Comparison of ENCODE assay signal across 2 cellular contexts in genomic region chr7:26100940-26101339, GRCh38.
TF ChIP-seq lines count a peak whose summit lies in the region.

No MANE protein-coding gene starts in this region.

TF ChIP-seq in GM23338, 12 proteins besides CTCF, POLR2A, EP300 and RAD21 (continued from another document):
- TF ChIP-seq ZNF462 (CRISPR knock-in tag; IDR thresholded peaks at IDR 0.05) (no peak), EZH2phosphoT487 (IDR thresholded peaks at IDR 0.05; ENCODE audit: unreplicated experiment) (no peak), ZNF331 (CRISPR knock-in tag; IDR thresholded peaks at IDR 0.05; ENCODE audit: low read depth) (no peak), REST (IDR thresholded peaks at IDR 0.05; ENCODE audit: unreplicated experiment) (no peak), CREB1 (CRISPR knock-in tag; IDR thresholded peaks at IDR 0.05; ENCODE audit: low read depth) (no peak), NANOG (IDR thresholded peaks at IDR 0.05; ENCODE audit: borderline replicate concordance) (no peak), JUNB (IDR thresholded peaks at IDR 0.05; ENCODE audit: unreplicated experiment) (no peak), ETS1 (IDR thresholded peaks at IDR 0.05) (no peak), STAT1 (IDR thresholded peaks at IDR 0.05; ENCODE audit: unreplicated experiment) (no peak)

TF ChIP-seq in WTC11, 78 proteins besides CTCF, POLR2A, EP300 and RAD21 (continued from another document):
- no peak for TF ChIP-seq ESRRA (CRISPR knock-in tag; IDR thresholded peaks at IDR 0.05; ENCODE audit: borderline replicate concordance)
